ENCODE assay signal across 24 cellular contexts in the genomic region with DNA sequence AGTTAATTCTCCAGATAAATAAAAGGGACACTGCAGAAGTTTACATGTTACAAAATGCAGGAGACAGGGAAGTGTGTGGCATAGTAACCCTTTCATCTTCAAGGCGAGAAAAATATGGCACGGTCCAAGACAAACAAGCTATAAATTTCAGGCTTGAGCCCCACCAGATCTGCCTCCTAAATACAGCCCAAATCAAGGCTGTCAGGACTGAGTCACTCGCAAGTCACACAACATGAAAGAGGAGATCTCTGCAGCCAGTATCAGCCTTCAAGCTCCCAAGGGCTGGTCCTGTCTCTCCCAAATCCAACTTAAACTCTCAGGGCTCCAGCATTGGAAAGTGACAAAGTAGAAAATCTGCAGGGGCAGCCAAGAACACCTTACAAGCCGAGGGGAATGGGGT.
DNase-seq lines count a peak whose midpoint lies in the region; ATAC-seq and TF ChIP-seq lines count a peak whose summit lies in the region.
"Had no signal": no experiment of that assay in that cellular context is flagged by ENCODE, and none has a peak within 500 bp of the region (broad histone marks: within the 10 kb centered on the region; RNA-seq: fewer than 3 reads in every experiment).

No MANE protein-coding gene starts in this region.

- H3K27ac ChIP-seq in cardiac muscle cell (peak overlapping the region; percentile 62), adrenal gland (peak overlapping the region in 1 of 5 donors; percentile 54), mesenchymal stem cell (ENCODE audit: low read length, poor library complexity, severe bottlenecking) (no peak overlapping the region), smooth muscle cell (ENCODE audit: low read depth) (peak overlapping the region; percentile 13)
- H3K27ac ChIP-seq: 22Rv1, C4-2B, RWPE1 had no signal

- H3K36me3 ChIP-seq in cardiac muscle cell (no peaks in the 10 kb centered on the region), adrenal gland (replicated peaks in 1 of 2) (no peaks in the 10 kb centered on the region), mesenchymal stem cell (ENCODE audit: control insufficient read depth in 1 of 2, insufficient read depth in 2 of 2, low read depth in 1 of 2, low read length in 2 of 2) (no peaks in the 10 kb centered on the region), smooth muscle cell (ENCODE audit: low read depth) (no peaks in the 10 kb centered on the region)
- H3K36me3 ChIP-seq: HAP-1 had no signal

- no peak overlapping the region for H2BK120ac ChIP-seq in mesenchymal stem cell (ENCODE audit: low read depth, low read length)

- no peak overlapping the region for H2BK12ac ChIP-seq in mesenchymal stem cell (ENCODE audit: low read length in 2 of 2)

- H3K27me3 ChIP-seq in cardiac muscle cell (no peaks in the 10 kb centered on the region), adrenal gland (no peaks in the 10 kb centered on the region), mesenchymal stem cell (ENCODE audit: control insufficient read depth in 1 of 2, insufficient read depth in 1 of 2, low read length in 2 of 2) (peaks cover 3 to 8% of the 10 kb centered on the region in 2 experiments), smooth muscle cell (ENCODE audit: low read depth) (no peaks in the 10 kb centered on the region)

- H3K9me3 ChIP-seq in cardiac muscle cell (ENCODE audit: low read depth) (no peaks in the 10 kb centered on the region), adrenal gland (replicated peaks in 1 of 3) (no peaks in the 10 kb centered on the region), mesenchymal stem cell (ENCODE audit: control insufficient read depth, low read length) (no peaks in the 10 kb centered on the region), smooth muscle cell (replicated peaks; ENCODE audit: low read depth) (no peaks in the 10 kb centered on the region)
- H3K9me3 ChIP-seq: HAP-1 had no signal

- H3K79me2 ChIP-seq in smooth muscle cell (ENCODE audit: low read depth): no peaks in the 10 kb centered on the region

- H3K4me3 ChIP-seq in cardiac muscle cell: no peak overlapping the region
- H3K4me3 ChIP-seq in adrenal gland: no peak overlapping the region
- H3K4me3 ChIP-seq in mesenchymal stem cell (ENCODE audit: insufficient read depth in 1 of 2, low read depth in 1 of 2, low read length in 2 of 2): no peak overlapping the region
- no peak overlapping the region for H3K4me3 ChIP-seq in smooth muscle cell
- H3K4me3 ChIP-seq: HAP-1 had no signal

- WGBS in adrenal gland, 4 donors: 36 to 47% (median 43%) methylated on average over 4 of the region's 4 CpGs
- 47% methylated on average over 4 of the region's 4 CpGs for WGBS in mesenchymal stem cell
- WGBS in smooth muscle cell (ENCODE audit: low lambda C conversion rate): 17% methylated on average over 4 of the region's 4 CpGs

- intact Hi-C loops in Right ventricle myocardium superior (cut with DNase I): no loop called here
- intact Hi-C loops in adrenal gland (cut with DNase I): no loop called here

- no peak overlapping the region for H3K9ac ChIP-seq in mesenchymal stem cell (ENCODE audit: low read length)
- H3K9ac ChIP-seq in smooth muscle cell (ENCODE audit: low read depth): no peak overlapping the region

- no peak overlapping the region for H4K91ac ChIP-seq in mesenchymal stem cell (ENCODE audit: low read length)

- H3K4me1 ChIP-seq in cardiac muscle cell (ENCODE audit: low read depth) (no peaks in the 10 kb centered on the region), adrenal gland (replicated peaks in 1 of 2) (peaks cover 3 to 12% of the 10 kb centered on the region in 2 donors), mesenchymal stem cell (ENCODE audit: control insufficient read depth, insufficient read depth, low read depth, low read length) (no peaks in the 10 kb centered on the region), smooth muscle cell (ENCODE audit: low read depth) (peaks cover 14% of the 10 kb centered on the region)

- no peak overlapping the region for H3K4ac ChIP-seq in mesenchymal stem cell (ENCODE audit: low read depth in 1 of 2, low read length in 2 of 2)

- H3K14ac ChIP-seq in mesenchymal stem cell (ENCODE audit: low read length in 2 of 2): no peak overlapping the region

- H2BK5ac ChIP-seq in mesenchymal stem cell (ENCODE audit: low read depth, low read length, poor library complexity, severe bottlenecking): no peak overlapping the region

- H3K4me2 ChIP-seq in mesenchymal stem cell (ENCODE audit: low read length, poor library complexity, severe bottlenecking): no peak overlapping the region
- peak overlapping the region; percentile 34 for H3K4me2 ChIP-seq in smooth muscle cell

- H2BK15ac ChIP-seq in mesenchymal stem cell (ENCODE audit: low read depth, poor library complexity, severe bottlenecking): no peak overlapping the region

- DNase-seq in cardiac muscle cell (ENCODE audit: low read depth in 1 of 2, low spot score in 1 of 2) (no peak), Right ventricle myocardium superior (no peak), adrenal gland (peak in 6 of 7 donors; percentile 31 to 61 (median 40)), mesenchymal stem cell (peak; percentile 4), smooth muscle cell (lab: John Stamatoyannopoulos, UW; ENCODE audit: unreplicated experiment) (no peak), SKM-1 (lab: John Stamatoyannopoulos, UW; ENCODE audit: unreplicated experiment) (no peak)
- DNase-seq in stimulated activated CD4-positive, alpha-beta T cell treated with anti-CD3 and anti-CD28 coated beads, Interleukin-4, amount 100 ng/mL, for 1 hour: no peak
- DNase-seq: CD8-positive, alpha-beta T cell; DMS 273 treated with DMSO at 0.1 percent for 48 hours; DMS79 treated with DMSO at 0.1 percent for 48 hours; GOT3; IMR-90; KG1; NCI-H1092 treated with DMSO at 0.1 percent for 48 hours; NCI-H1436 treated with DMSO at 0.1 percent for 48 hours; NCI-H187 treated with DMSO at 0.1 percent for 48 hours; NCI-H446 treated with DMSO at 0.1 percent for 48 hours; NCI-H526 treated with DMSO at 0.1 percent for 48 hours; SHP77 treated with DMSO at 0.1 percent for 48 hours had no signal

- ATAC-seq in Right ventricle myocardium superior (ENCODE audit: poor library complexity) (no peak), GM18519 (IDR thresholded peaks at IDR 0.05; ENCODE audit: low FRiP score, unreplicated experiment) (no peak)
- ATAC-seq: CD8-positive, alpha-beta T cell had no signal

- TF ChIP-seq CTCF in cardiac muscle cell (IDR thresholded peaks at IDR 0.05; ENCODE audit: low read depth, low read length): no peak
- no peak for TF ChIP-seq CTCF in adrenal gland (IDR thresholded peaks at IDR 0.05)
- no peak for TF ChIP-seq CTCF in smooth muscle cell (IDR thresholded peaks at IDR 0.05; ENCODE audit: borderline replicate concordance, insufficient read depth, poor library complexity, severe bottlenecking)

- no peaks in the 10 kb centered on the region for H3F3A ChIP-seq in smooth muscle cell (ENCODE audit: low read depth)

- no peak for TF ChIP-seq POLR2A in adrenal gland (IDR thresholded peaks at IDR 0.05)

- H4K20me1 ChIP-seq in smooth muscle cell (ENCODE audit: low read depth): no peaks in the 10 kb centered on the region

- H2AK5ac ChIP-seq in mesenchymal stem cell (ENCODE audit: low read length, severe bottlenecking): no peak overlapping the region

- H3K79me1 ChIP-seq in mesenchymal stem cell (replicated peaks; ENCODE audit: low read length, poor library complexity, severe bottlenecking): no peaks in the 10 kb centered on the region

- no peak overlapping the region for H3K23ac ChIP-seq in mesenchymal stem cell (ENCODE audit: low read length in 2 of 2)

- no peak overlapping the region for H2AFZ ChIP-seq in mesenchymal stem cell (ENCODE audit: low read depth, low read length)
- no peak overlapping the region for H2AFZ ChIP-seq in smooth muscle cell (ENCODE audit: low read depth)

- H3K18ac ChIP-seq in mesenchymal stem cell (ENCODE audit: low read depth in 1 of 2, low read length in 2 of 2): no peak overlapping the region

- no peak overlapping the region for H4K8ac ChIP-seq in mesenchymal stem cell (ENCODE audit: low read length)

Comparison
In these comparisons a context has a peak if more than half of its experiments do, and no peak if none do; other contexts are left out.
1. DNase-seq: peak in adrenal gland (6 of 7) and mesenchymal stem cell (single experiment); none in cardiac muscle cell (0 of 2), Right ventricle myocardium superior (single experiment), smooth muscle cell (single experiment), stimulated activated CD4-positive, alpha-beta T cell treated with anti-CD3 and anti-CD28 coated beads, Interleukin-4, amount 100 ng/mL, for 1 hour (single experiment) and SKM-1 (single experiment).